1 cellular context compared by ENCODE assay signal in the genomic region with DNA sequence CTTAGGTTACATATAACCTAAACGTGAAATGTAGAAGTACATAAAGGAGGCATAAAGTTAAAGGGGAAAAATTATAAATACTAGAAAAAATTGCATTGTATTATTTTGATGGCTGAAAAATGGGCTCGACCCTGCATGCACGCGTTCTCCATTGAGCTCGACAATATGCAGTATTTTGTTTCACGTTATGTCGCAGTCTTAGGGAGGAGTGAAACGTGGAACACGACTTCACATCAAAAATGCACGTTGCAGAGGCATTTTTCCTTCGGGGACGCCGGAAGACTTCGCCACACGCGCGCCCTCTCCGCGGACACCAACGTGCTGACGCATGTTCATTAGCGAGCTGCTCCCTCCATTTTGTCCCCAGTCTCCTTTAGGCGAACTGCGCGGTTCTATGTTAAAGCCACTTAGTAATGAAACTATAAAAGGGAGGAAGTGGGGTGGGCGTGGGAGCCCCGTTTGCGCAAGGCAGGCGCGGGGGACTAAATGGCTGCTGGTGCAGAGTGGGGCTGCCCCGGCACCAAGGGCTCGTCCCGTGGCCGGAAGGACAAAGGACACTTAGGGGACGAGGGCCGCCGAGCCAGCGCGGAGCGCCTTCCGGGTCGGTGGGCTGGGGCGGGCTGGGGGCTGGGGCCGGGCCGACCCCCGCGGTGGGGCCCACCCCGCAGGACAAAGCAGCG.
A peak's percentile ranks its signal among the peaks of the same experiment; 100 is the strongest.
TF ChIP-seq lines count a peak whose summit lies in the region.

No MANE protein-coding gene starts in this region.

TF ChIP-seq in HepG2, 621 proteins besides CTCF, POLR2A, EP300 and RAD21 (continued from another document and continues in another):
- TF ChIP-seq NR0B2 (CRISPR knock-in tag; IDR thresholded peaks at IDR 0.05), result no peak
- no peak; the same call in 1 of the 2 replicates for TF ChIP-seq ZNF629 (CRISPR knock-in tag; conservative IDR thresholded peaks at IDR 0.05)
- 0 out of 2 replicates have a peak, but pooled peaks have one; percentile 39 for TF ChIP-seq PAF1 (CRISPR knock-in tag; IDR thresholded peaks at IDR 0.05)
- TF ChIP-seq ARID4A (CRISPR knock-in tag; IDR thresholded peaks at IDR 0.05; ENCODE audit: borderline replicate concordance), result no peak
- peak in 1 of 2 experiments; percentile 41; a peak in 1 of 4 replicates for TF ChIP-seq MAFK (conservative IDR thresholded peaks at IDR 0.05 in 1 of 2, IDR thresholded peaks at IDR 0.05 in 1 of 2; ENCODE audit: low read length in 2 of 2)
- no peak for TF ChIP-seq SP5 (CRISPR knock-in tag; IDR thresholded peaks at IDR 0.05; ENCODE audit: borderline replicate concordance, low read depth)
- TF ChIP-seq, protein P1, sequence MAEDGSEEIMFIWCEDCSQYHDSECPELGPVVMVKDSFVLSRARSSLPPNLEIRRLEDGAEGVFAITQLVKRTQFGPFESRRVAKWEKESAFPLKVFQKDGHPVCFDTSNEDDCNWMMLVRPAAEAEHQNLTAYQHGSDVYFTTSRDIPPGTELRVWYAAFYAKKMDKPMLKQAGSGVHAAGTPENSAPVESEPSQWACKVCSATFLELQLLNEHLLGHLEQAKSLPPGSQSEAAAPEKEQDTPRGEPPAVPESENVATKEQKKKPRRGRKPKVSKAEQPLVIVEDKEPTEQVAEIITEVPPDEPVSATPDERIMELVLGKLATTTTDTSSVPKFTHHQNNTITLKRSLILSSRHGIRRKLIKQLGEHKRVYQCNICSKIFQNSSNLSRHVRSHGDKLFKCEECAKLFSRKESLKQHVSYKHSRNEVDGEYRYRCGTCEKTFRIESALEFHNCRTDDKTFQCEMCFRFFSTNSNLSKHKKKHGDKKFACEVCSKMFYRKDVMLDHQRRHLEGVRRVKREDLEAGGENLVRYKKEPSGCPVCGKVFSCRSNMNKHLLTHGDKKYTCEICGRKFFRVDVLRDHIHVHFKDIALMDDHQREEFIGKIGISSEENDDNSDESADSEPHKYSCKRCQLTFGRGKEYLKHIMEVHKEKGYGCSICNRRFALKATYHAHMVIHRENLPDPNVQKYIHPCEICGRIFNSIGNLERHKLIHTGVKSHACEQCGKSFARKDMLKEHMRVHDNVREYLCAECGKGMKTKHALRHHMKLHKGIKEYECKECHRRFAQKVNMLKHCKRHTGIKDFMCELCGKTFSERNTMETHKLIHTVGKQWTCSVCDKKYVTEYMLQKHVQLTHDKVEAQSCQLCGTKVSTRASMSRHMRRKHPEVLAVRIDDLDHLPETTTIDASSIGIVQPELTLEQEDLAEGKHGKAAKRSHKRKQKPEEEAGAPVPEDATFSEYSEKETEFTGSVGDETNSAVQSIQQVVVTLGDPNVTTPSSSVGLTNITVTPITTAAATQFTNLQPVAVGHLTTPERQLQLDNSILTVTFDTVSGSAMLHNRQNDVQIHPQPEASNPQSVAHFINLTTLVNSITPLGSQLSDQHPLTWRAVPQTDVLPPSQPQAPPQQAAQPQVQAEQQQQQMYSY (CRISPR knock-in tag; IDR thresholded peaks at IDR 0.05), result no peak
- peak; percentile 51; the same call in 1 of the 2 replicates for TF ChIP-seq NCOA2 (CRISPR knock-in tag; IDR thresholded peaks at IDR 0.05)
- no peak for TF ChIP-seq FUBP1 (CRISPR knock-in tag; IDR thresholded peaks at IDR 0.05; ENCODE audit: borderline replicate concordance)
- peak; percentile 87 for TF ChIP-seq ELF1 (CRISPR knock-in tag; IDR thresholded peaks at IDR 0.05)
- TF ChIP-seq ZNF138 (CRISPR knock-in tag; IDR thresholded peaks at IDR 0.05; ENCODE audit: low read depth), result no peak
- TF ChIP-seq THRA (CRISPR knock-in tag; IDR thresholded peaks at IDR 0.05; ENCODE audit: borderline replicate concordance), result peak; percentile 46
- no peak for TF ChIP-seq EHMT2 (IDR thresholded peaks at IDR 0.05; ENCODE audit: borderline replicate concordance, low read depth, low read length)
- TF ChIP-seq ZNF879 (CRISPR knock-in tag; IDR thresholded peaks at IDR 0.05), result 0 out of 2 replicates have a peak, but pooled peaks have one; percentile 75
- TF ChIP-seq PRDM4 (CRISPR knock-in tag; IDR thresholded peaks at IDR 0.05; ENCODE audit: borderline replicate concordance), result no peak
- TF ChIP-seq FOXC1 (CRISPR knock-in tag; IDR thresholded peaks at IDR 0.05; ENCODE audit: borderline replicate concordance), result 0 out of 2 replicates have a peak, but pooled peaks have one; percentile 36
- TF ChIP-seq, protein P2, sequence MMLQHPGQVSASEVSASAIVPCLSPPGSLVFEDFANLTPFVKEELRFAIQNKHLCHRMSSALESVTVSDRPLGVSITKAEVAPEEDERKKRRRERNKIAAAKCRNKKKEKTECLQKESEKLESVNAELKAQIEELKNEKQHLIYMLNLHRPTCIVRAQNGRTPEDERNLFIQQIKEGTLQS (CRISPR knock-in tag; IDR thresholded peaks at IDR 0.05), result no peak; the same call in 1 of the 2 replicates
- peak; percentile 28; the same call in 1 of the 2 replicates for TF ChIP-seq MAF1 (CRISPR knock-in tag; IDR thresholded peaks at IDR 0.05; ENCODE audit: borderline replicate concordance)
- no peak for TF ChIP-seq ZNF768 (CRISPR knock-in tag; IDR thresholded peaks at IDR 0.05)
- no peak for TF ChIP-seq ATAD3A (CRISPR knock-in tag; IDR thresholded peaks at IDR 0.05)
- TF ChIP-seq, protein P3, sequence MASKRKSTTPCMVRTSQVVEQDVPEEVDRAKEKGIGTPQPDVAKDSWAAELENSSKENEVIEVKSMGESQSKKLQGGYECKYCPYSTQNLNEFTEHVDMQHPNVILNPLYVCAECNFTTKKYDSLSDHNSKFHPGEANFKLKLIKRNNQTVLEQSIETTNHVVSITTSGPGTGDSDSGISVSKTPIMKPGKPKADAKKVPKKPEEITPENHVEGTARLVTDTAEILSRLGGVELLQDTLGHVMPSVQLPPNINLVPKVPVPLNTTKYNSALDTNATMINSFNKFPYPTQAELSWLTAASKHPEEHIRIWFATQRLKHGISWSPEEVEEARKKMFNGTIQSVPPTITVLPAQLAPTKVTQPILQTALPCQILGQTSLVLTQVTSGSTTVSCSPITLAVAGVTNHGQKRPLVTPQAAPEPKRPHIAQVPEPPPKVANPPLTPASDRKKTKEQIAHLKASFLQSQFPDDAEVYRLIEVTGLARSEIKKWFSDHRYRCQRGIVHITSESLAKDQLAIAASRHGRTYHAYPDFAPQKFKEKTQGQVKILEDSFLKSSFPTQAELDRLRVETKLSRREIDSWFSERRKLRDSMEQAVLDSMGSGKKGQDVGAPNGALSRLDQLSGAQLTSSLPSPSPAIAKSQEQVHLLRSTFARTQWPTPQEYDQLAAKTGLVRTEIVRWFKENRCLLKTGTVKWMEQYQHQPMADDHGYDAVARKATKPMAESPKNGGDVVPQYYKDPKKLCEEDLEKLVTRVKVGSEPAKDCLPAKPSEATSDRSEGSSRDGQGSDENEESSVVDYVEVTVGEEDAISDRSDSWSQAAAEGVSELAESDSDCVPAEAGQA (IDR thresholded peaks at IDR 0.05; ENCODE audit: low read depth), result peak; percentile 82; the same call in 1 of the 2 replicates
- TF ChIP-seq, protein P3 (CRISPR knock-in tag; IDR thresholded peaks at IDR 0.05; ENCODE audit: borderline replicate concordance), result no peak; the same call in 1 of the 2 replicates
- no peak for TF ChIP-seq ZNF713 (CRISPR knock-in tag; IDR thresholded peaks at IDR 0.05)
- TF ChIP-seq RELA (CRISPR knock-in tag; IDR thresholded peaks at IDR 0.05), result no peak
- no peak for TF ChIP-seq ZFP37 (CRISPR knock-in tag; IDR thresholded peaks at IDR 0.05; ENCODE audit: borderline replicate concordance)
- TF ChIP-seq, protein P4, sequence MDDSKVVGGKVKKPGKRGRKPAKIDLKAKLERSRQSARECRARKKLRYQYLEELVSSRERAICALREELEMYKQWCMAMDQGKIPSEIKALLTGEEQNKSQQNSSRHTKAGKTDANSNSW (CRISPR knock-in tag; IDR thresholded peaks at IDR 0.05; ENCODE audit: borderline replicate concordance), result no peak; the same call in 1 of the 2 replicates
- TF ChIP-seq ZNF12 (CRISPR knock-in tag; IDR thresholded peaks at IDR 0.05), result no peak
- TF ChIP-seq HNRNPUL1 (IDR thresholded peaks at IDR 0.05; ENCODE audit: low read depth, low read length), result peak; percentile 70
- TF ChIP-seq ZNF557 (CRISPR knock-in tag; IDR thresholded peaks at IDR 0.05), result 0 out of 2 replicates have a peak, but pooled peaks have one; percentile 85
- TF ChIP-seq ZNF558 (CRISPR knock-in tag; IDR thresholded peaks at IDR 0.05; ENCODE audit: borderline replicate concordance), result 0 out of 2 replicates have a peak, but pooled peaks have one; percentile 17
- TF ChIP-seq ZNF446 (CRISPR knock-in tag; IDR thresholded peaks at IDR 0.05), result no peak
- no peak for TF ChIP-seq ZSCAN30 (CRISPR knock-in tag; IDR thresholded peaks at IDR 0.05)
